ENCODE assay signal across 1 cellular context in the genomic region with DNA sequence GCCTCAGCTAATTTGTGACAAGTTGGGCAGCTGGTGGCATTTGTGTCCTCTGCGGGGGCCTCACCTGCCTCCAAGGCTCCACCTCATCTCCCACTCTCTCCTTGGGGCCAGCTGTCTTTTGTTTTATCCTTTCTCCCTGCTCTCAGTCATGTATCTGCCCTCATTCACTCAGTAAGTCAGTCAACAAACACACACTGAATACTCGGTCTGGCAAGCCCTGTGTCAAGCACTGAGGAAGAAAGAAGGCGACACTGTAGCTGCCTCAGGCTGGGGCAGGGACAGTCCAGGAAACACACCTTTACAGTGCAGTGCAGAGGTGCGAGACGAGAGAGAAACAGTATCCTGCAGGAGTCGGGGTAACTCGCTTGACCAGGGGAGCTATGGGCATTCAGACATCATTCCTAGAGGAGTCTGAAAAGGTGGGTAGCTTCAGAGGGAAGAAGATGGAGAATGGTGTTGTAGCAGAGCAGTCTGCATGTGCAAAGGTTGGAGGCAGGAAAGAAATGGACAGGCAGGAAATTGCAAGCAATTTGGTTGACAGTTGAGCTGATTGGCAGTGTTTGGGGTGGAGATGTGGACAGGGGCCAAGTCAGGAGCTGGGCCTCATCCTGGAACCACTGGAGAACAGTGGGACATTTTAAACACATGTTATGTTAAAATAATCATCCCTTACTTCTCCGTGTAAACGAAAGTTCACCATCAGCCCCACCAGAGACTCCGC.
TF ChIP-seq lines count a peak whose summit lies in the region.

No MANE protein-coding gene starts in this region.

TF ChIP-seq in WTC11, 78 proteins besides CTCF, POLR2A, EP300 and RAD21:
- TF ChIP-seq, protein P1, sequence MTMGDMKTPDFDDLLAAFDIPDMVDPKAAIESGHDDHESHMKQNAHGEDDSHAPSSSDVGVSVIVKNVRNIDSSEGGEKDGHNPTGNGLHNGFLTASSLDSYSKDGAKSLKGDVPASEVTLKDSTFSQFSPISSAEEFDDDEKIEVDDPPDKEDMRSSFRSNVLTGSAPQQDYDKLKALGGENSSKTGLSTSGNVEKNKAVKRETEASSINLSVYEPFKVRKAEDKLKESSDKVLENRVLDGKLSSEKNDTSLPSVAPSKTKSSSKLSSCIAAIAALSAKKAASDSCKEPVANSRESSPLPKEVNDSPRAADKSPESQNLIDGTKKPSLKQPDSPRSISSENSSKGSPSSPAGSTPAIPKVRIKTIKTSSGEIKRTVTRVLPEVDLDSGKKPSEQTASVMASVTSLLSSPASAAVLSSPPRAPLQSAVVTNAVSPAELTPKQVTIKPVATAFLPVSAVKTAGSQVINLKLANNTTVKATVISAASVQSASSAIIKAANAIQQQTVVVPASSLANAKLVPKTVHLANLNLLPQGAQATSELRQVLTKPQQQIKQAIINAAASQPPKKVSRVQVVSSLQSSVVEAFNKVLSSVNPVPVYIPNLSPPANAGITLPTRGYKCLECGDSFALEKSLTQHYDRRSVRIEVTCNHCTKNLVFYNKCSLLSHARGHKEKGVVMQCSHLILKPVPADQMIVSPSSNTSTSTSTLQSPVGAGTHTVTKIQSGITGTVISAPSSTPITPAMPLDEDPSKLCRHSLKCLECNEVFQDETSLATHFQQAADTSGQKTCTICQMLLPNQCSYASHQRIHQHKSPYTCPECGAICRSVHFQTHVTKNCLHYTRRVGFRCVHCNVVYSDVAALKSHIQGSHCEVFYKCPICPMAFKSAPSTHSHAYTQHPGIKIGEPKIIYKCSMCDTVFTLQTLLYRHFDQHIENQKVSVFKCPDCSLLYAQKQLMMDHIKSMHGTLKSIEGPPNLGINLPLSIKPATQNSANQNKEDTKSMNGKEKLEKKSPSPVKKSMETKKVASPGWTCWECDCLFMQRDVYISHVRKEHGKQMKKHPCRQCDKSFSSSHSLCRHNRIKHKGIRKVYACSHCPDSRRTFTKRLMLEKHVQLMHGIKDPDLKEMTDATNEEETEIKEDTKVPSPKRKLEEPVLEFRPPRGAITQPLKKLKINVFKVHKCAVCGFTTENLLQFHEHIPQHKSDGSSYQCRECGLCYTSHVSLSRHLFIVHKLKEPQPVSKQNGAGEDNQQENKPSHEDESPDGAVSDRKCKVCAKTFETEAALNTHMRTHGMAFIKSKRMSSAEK (CRISPR knock-in tag; IDR thresholded peaks at IDR 0.05; ENCODE audit: borderline replicate concordance) = no peak
